1 cellular context compared by ENCODE assay signal in genomic region chr10:70145666-70146488, GRCh38.
TF ChIP-seq lines count a peak whose summit lies in the region.

No MANE protein-coding gene starts in this region.

TF ChIP-seq in HepG2, 621 proteins besides CTCF, POLR2A, EP300 and RAD21 (continued from another document and continues in another):
- TF ChIP-seq ZNF704 (CRISPR knock-in tag; IDR thresholded peaks at IDR 0.05; ENCODE audit: borderline replicate concordance) (no peak), SIN3A (IDR thresholded peaks at IDR 0.05; ENCODE audit: borderline replicate concordance, low read depth, low read length) (no peak), AGO1 (IDR thresholded peaks at IDR 0.05; ENCODE audit: low read depth, low read length, poor library complexity, severe bottlenecking) (peak; percentile 18), ZBTB49 (CRISPR knock-in tag; IDR thresholded peaks at IDR 0.05; ENCODE audit: borderline replicate concordance) (no peak), HNRNPL (IDR thresholded peaks at IDR 0.05; ENCODE audit: low read depth, low read length) (0 out of 2 replicates have a peak, but pooled peaks have one; percentile 42), SPEN (CRISPR knock-in tag; IDR thresholded peaks at IDR 0.05; ENCODE audit: low read depth) (0 out of 2 replicates have a peak, but pooled peaks have one; percentile 45), BRD4 (CRISPR knock-in tag; IDR thresholded peaks at IDR 0.05) (peak; percentile 75), NR2F2 (IDR thresholded peaks at IDR 0.05; ENCODE audit: borderline replicate concordance, low read depth) (no peak; the same call in 1 of the 2 replicates), NR1H2 (CRISPR knock-in tag; IDR thresholded peaks at IDR 0.05; ENCODE audit: borderline replicate concordance, low read depth) (peak; percentile 76), SKIL (CRISPR knock-in tag; IDR thresholded peaks at IDR 0.05; ENCODE audit: borderline replicate concordance) (peak; percentile 25; the same call in 1 of the 2 replicates), MAFG (CRISPR knock-in tag; IDR thresholded peaks at IDR 0.05) (0 out of 2 replicates have a peak, but pooled peaks have one; percentile 64), NR2C2 (CRISPR knock-in tag; IDR thresholded peaks at IDR 0.05; ENCODE audit: borderline replicate concordance) (peak; percentile 26; the same call in 1 of the 2 replicates), PHF5A (CRISPR knock-in tag; IDR thresholded peaks at IDR 0.05; ENCODE audit: low read depth, unreplicated experiment) (no peak), ZNF263 (CRISPR knock-in tag; IDR thresholded peaks at IDR 0.05) (peak; percentile 56), ZNF30 (CRISPR knock-in tag; IDR thresholded peaks at IDR 0.05) (0 out of 2 replicates have a peak, but pooled peaks have one; percentile 14), ZNF253 (CRISPR knock-in tag; IDR thresholded peaks at IDR 0.05; ENCODE audit: borderline replicate concordance) (peak; percentile 8; the same call in 1 of the 2 replicates), ZNF7 (CRISPR knock-in tag; IDR thresholded peaks at IDR 0.05) (no peak), BRCA1 (CRISPR knock-in tag; IDR thresholded peaks at IDR 0.05) (0 out of 2 replicates have a peak, but pooled peaks have one; percentile 42), PLSCR1 (CRISPR knock-in tag; IDR thresholded peaks at IDR 0.05; ENCODE audit: borderline replicate concordance) (0 out of 2 replicates have a peak, but pooled peaks have one; percentile 33), AHR (CRISPR knock-in tag; IDR thresholded peaks at IDR 0.05) (0 out of 2 replicates have a peak, but pooled peaks have one; percentile 45), HNF1B (CRISPR knock-in tag; IDR thresholded peaks at IDR 0.05) (0 out of 2 replicates have a peak, but pooled peaks have one; percentile 41), AFF4 (CRISPR knock-in tag; IDR thresholded peaks at IDR 0.05) (no peak; the same call in 1 of the 2 replicates), ZNF329 (CRISPR knock-in tag; IDR thresholded peaks at IDR 0.05; ENCODE audit: low read depth) (no peak), SP2 (CRISPR knock-in tag; IDR thresholded peaks at IDR 0.05) (peak; percentile 63), TEAD3 (CRISPR knock-in tag; optimal IDR thresholded peaks at IDR 0.05; ENCODE audit: borderline replicate concordance) (peak; percentile 39), AKAP8 (CRISPR knock-in tag; IDR thresholded peaks at IDR 0.05) (peak; percentile 50; the same call in 1 of the 2 replicates), ZFAT (CRISPR knock-in tag; conservative IDR thresholded peaks at IDR 0.05) (no peak), SP5 (CRISPR knock-in tag; IDR thresholded peaks at IDR 0.05; ENCODE audit: borderline replicate concordance, low read depth) (peak; percentile 4; the same call in 1 of the 2 replicates), ZNF124 (CRISPR knock-in tag; IDR thresholded peaks at IDR 0.05) (peak; percentile 28; the same call in 1 of the 2 replicates), HOXA3 (CRISPR knock-in tag; IDR thresholded peaks at IDR 0.05) (peak; percentile 71; the same call in 1 of the 2 replicates), RNF2 (conservative IDR thresholded peaks at IDR 0.05; ENCODE audit: low read depth) (peak; percentile 71; the same call in 1 of the 2 replicates), ZFX (CRISPR knock-in tag; IDR thresholded peaks at IDR 0.05; ENCODE audit: low read depth) (peak; percentile 91), ZNF33B (CRISPR knock-in tag; IDR thresholded peaks at IDR 0.05) (no peak), THAP11 (CRISPR knock-in tag; IDR thresholded peaks at IDR 0.05) (peak; percentile 42; the same call in 1 of the 2 replicates), ZNF776 (CRISPR knock-in tag; IDR thresholded peaks at IDR 0.05) (peak; percentile 62; the same call in 1 of the 2 replicates), ZNF879 (CRISPR knock-in tag; IDR thresholded peaks at IDR 0.05) (peak; percentile 62; the same call in 1 of the 2 replicates), PHF8 (CRISPR knock-in tag; IDR thresholded peaks at IDR 0.05) (peak; percentile 57; the same call in 1 of the 2 replicates), TAF1 (CRISPR knock-in tag; IDR thresholded peaks at IDR 0.05) (peak; percentile 53), ZHX1 (CRISPR knock-in tag; IDR thresholded peaks at IDR 0.05; ENCODE audit: low read depth) (peak; percentile 41; the same call in 1 of the 2 replicates), TFDP1 (CRISPR knock-in tag; IDR thresholded peaks at IDR 0.05; ENCODE audit: borderline replicate concordance) (peak; percentile 27), IRF9 (CRISPR knock-in tag; IDR thresholded peaks at IDR 0.05; ENCODE audit: borderline replicate concordance) (no peak)
